8 cellular contexts compared by ENCODE assay signal in genomic region chr3:114634635-114635034, GRCh38.
"Had no signal": no experiment of that assay in that cellular context is flagged by ENCODE, and none has a peak within 500 bp of the region (broad histone marks: within the 10 kb centered on the region; RNA-seq: fewer than 3 reads in every experiment).

No MANE protein-coding gene starts in this region.

- H3K27me3 Mint-ChIP-seq: IgD-negative memory B cell had no signal

- H3K4me2 ChIP-seq: GM23338 had no signal

- DNase-seq: H9, HCEC 1CT, KBM-7 had no signal

- H3K4me3 ChIP-seq: GM23338 had no signal

- H3K4me3 Mint-ChIP-seq: GM23338, H9 had no signal

- ATAC-seq: GM23338 had no signal

- H3K27ac Mint-ChIP-seq: GM23338, H9, IgD-negative memory B cell had no signal

- FAIRE-seq: H1, H54, HTR-8/SVneo had no signal

- H2AFZ ChIP-seq: GM23338 had no signal
